ENCODE assay signal across 8 cellular contexts in the genomic region with DNA sequence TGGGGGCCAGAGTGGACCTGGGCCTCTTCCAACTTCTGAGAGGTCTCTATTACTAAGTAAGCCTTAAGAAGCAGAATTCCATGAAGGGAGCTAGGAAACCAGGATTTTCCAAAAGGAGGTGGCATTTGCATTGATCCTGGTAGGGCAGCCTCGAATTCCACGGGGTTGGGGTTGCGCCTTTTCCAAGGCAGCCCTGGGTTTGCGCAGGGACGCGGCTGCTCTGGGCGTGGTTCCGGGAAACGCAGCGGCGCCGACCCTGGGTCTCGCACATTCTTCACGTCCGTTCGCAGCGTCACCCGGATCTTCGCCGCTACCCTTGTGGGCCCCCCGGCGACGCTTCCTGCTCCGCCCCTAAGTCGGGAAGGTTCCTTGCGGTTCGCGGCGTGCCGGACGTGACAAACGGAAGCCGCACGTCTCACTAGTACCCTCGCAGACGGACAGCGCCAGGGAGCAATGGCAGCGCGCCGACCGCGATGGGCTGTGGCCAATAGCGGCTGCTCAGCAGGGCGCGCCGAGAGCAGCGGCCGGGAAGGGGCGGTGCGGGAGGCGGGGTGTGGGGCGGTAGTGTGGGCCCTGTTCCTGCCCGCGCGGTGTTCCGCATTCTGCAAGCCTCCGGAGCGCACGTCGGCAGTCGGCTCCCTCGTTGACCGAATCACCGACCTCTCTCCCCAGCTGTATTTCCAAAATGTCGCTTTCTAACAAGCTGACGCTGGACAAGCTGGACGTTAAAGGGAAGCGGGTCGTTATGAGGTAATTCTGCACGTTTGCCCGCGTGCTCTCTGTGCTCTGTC. TPM values are rescaled to one million over a fixed set of nuclear protein-coding genes. Genes with fewer than 3 reads are reported as not detected.
DNase-seq lines count a peak whose midpoint lies in the region; ATAC-seq and TF ChIP-seq lines count a peak whose summit lies in the region.

PGK1 (plus strand) TSS at position 593 of the 791 bp plus-strand sequence; CDS start at position 686, 93 bp downstream.

- H4K20me1 ChIP-seq in PC-3 (ENCODE audit: low read length), result peaks cover 40% of the 10 kb centered on the region

- TF ChIP-seq RAD21 in Ishikawa (IDR thresholded peaks at IDR 0.05; ENCODE audit: low read depth), result no peak

- peak; percentile 85 for DNase-seq in DMS114 treated with DMSO at 0.1 percent for 48 hours (lab: John Stamatoyannopoulos, UW; ENCODE audit: unreplicated experiment)
- peak; percentile 97 for DNase-seq in PC-3
- peak; percentile 88 for DNase-seq in activated T-cell treated with anti-CD3 and anti-CD28 coated beads, Interleukin-2, amount 50 U/mL, for 1 hour
- DNase-seq in epithelial cell of proximal tubule (ENCODE audit: low read depth), result no peak
- peak; percentile 91 for DNase-seq in stimulated activated CD8-positive, alpha-beta memory T cell treated with anti-CD3 and anti-CD28 coated beads, Interleukin-4, amount 100 ng/mL, for 48 hours

- POLR2A ChIA-PET in PC-3 (lab: Charles Lee; ENCODE audit: unreplicated experiment), result no interaction called here

- H3K4me1 ChIP-seq in PC-3 (ENCODE audit: insufficient read depth, low read length), result peaks cover 39% of the 10 kb centered on the region
- peaks cover 9 to 15% of the 10 kb centered on the region in 2 donors for H3K4me1 ChIP-seq in mucosa of rectum (ENCODE audit: control insufficient read depth in 2 of 2, insufficient read depth in 2 of 2, low read length in 2 of 2)

- peak within 1 kb of the TSS; percentile 88 for H3K4me3 ChIP-seq in PC-3 (ENCODE audit: low read length)
- peak within 1 kb of the TSS; percentile 95 for H3K4me3 ChIP-seq in epithelial cell of proximal tubule (ENCODE audit: low read depth, low read length)
- H3K4me3 ChIP-seq in mucosa of rectum (ENCODE audit: low read length in 2 of 2), result peak within 1 kb of the TSS; percentile 90 to 93

- H3K9ac ChIP-seq in PC-3 (ENCODE audit: low read length), result peak within 1 kb of the TSS; percentile 96
- peak within 1 kb of the TSS; percentile 90 to 97 for H3K9ac ChIP-seq in mucosa of rectum (ENCODE audit: low read depth in 1 of 2, low read length in 2 of 2)

- peak within 1 kb of the TSS; percentile 61 for H3K27ac ChIP-seq in PC-3 (ENCODE audit: low read length)
- H3K27ac ChIP-seq in mucosa of rectum (ENCODE audit: low read depth in 2 of 2, low read length in 2 of 2), result peak within 1 kb of the TSS; percentile 94 to 95

- H3K79me2 ChIP-seq in PC-3 (ENCODE audit: low read length), result peaks cover 48% of the 10 kb centered on the region

- TF ChIP-seq CTCF in PC-3 (conservative IDR thresholded peaks at IDR 0.05; ENCODE audit: low read depth, low read length), result no peak
- TF ChIP-seq CTCF in epithelial cell of proximal tubule (conservative IDR thresholded peaks at IDR 0.05; ENCODE audit: low read depth, low read length), result no peak

- CTCF ChIA-PET in PC-3 (lab: Charles Lee), result no interaction called here

- peak within 1 kb of the TSS; percentile 67 for H2AFZ ChIP-seq in PC-3 (ENCODE audit: low read length)

- peaks cover 39% of the 10 kb centered on the region for H3K36me3 ChIP-seq in PC-3 (ENCODE audit: low read depth, low read length)
- H3K36me3 ChIP-seq in mucosa of rectum (ENCODE audit: control insufficient read depth in 2 of 2, insufficient read depth in 2 of 2, low read length in 2 of 2), result peaks cover 0 to 3% of the 10 kb centered on the region in 2 donors

- H3K9me3 ChIP-seq in PC-3 (ENCODE audit: low read length) (no peaks in the 10 kb centered on the region), mucosa of rectum (ENCODE audit: control insufficient read depth in 2 of 2, low read length in 2 of 2) (no peaks in the 10 kb centered on the region)

- intact Hi-C loops in PC-3 (cut with micrococcal nuclease), result no loop called here

- peak within 1 kb of the TSS; percentile 99 for H3K4me2 ChIP-seq in PC-3 (ENCODE audit: low read length)

- ATAC-seq in GM21576 (IDR thresholded peaks at IDR 0.05; ENCODE audit: unreplicated experiment), result peak; percentile 89
- ATAC-seq in PC-3, result peak; percentile 90

- H3K9me2 ChIP-seq in PC-3 (replicated peaks; ENCODE audit: low read length), result no peaks in the 10 kb centered on the region

- TF ChIP-seq EP300 in Ishikawa (IDR thresholded peaks at IDR 0.05; ENCODE audit: borderline replicate concordance), result no peak

- no TSS peak for BruUV-seq in PC-3 (replicated peaks; lab: Mats Ljungman, UMichigan)

- H3K27me3 ChIP-seq in PC-3 (ENCODE audit: low read length) (no peaks in the 10 kb centered on the region), mucosa of rectum (ENCODE audit: control insufficient read depth in 2 of 2, insufficient read depth in 2 of 2, low read length in 2 of 2) (no peaks in the 10 kb centered on the region)

- H3F3A ChIP-seq in PC-3 (ENCODE audit: low read length, unreplicated experiment), result no peaks in the 10 kb centered on the region

TF ChIP-seq in Ishikawa, 13 proteins besides CTCF, POLR2A, EP300 and RAD21:
- TF ChIP-seq REST (IDR thresholded peaks at IDR 0.05; ENCODE audit: low read depth) (no peak; the same call in 1 of the 2 replicates), MAX (IDR thresholded peaks at IDR 0.05) (peak; percentile 83)

RNA-seq across cellular contexts. Expression of gene PGK1, which starts in this region (rescaled TPM):
- 663 and 668 TPM in 2 replicates for total RNA-seq in PC-3 (2014; rRNA removed)
- total RNA-seq in epithelial cell of proximal tubule, result 323 and 729 TPM in 2 replicates
